In the genomic region with DNA sequence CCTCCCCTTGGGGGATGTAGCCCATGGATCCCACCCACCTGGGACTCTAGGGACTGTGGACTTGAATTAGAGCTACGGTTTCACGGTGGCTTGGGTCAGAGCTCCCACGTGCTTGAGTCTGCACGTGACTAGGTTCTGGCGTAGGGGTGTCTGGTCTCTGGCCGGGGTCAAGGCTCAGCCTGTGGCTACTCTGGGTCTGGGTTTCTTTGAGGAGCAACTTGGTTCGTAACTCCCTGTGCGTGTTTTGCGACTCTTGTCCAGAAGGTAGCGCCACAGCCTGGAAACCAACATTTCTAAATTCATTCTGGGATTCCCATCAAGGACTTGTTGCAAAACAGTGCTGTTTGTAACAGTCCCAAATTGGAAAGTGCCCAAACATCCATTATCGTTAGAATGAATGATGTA, we compare ENCODE assay signal across 1 cellular context.
A peak's percentile ranks its signal among the peaks of the same experiment; 100 is the strongest.
TF ChIP-seq lines count a peak whose summit lies in the region.

No MANE protein-coding gene starts in this region.

TF ChIP-seq in H1, 55 proteins besides CTCF, POLR2A, EP300 and RAD21:
- no peak for TF ChIP-seq SP1 (IDR thresholded peaks at IDR 0.05; ENCODE audit: low read depth, low read length)
- TF ChIP-seq, protein P1, sequence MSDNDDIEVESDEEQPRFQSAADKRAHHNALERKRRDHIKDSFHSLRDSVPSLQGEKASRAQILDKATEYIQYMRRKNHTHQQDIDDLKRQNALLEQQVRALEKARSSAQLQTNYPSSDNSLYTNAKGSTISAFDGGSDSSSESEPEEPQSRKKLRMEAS (IDR thresholded peaks at IDR 0.05) = peak; percentile 20; the same call in 1 of the 2 replicates
- TF ChIP-seq, protein P2, sequence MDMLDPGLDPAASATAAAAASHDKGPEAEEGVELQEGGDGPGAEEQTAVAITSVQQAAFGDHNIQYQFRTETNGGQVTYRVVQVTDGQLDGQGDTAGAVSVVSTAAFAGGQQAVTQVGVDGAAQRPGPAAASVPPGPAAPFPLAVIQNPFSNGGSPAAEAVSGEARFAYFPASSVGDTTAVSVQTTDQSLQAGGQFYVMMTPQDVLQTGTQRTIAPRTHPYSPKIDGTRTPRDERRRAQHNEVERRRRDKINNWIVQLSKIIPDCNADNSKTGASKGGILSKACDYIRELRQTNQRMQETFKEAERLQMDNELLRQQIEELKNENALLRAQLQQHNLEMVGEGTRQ (IDR thresholded peaks at IDR 0.05; ENCODE audit: low read length) = peak; percentile 59
TF ChIP-seq in H1: peak in this region for 2.
